In genomic region chr6:122116912-122117663, GRCh38 we compare ENCODE assay signal across 17 cellular contexts.
"Had no signal": no experiment of that assay in that cellular context is flagged by ENCODE, and none has a peak within 500 bp of the region (broad histone marks: within the 10 kb centered on the region; RNA-seq: fewer than 3 reads in every experiment).

No MANE protein-coding gene starts in this region.

- ATAC-seq: activated CD4-positive, CD25-positive, alpha-beta regulatory T cell treated with anti-CD3 and anti-CD28 coated beads, Interleukin-2, amount 50 U/mL, for 24 hours; activated T-helper 17 cell treated with anti-CD3 and anti-CD28 coated beads, Interleukin-2, amount 50 U/mL, for 72 hours; mucosa of descending colon; naive thymus-derived CD8-positive, alpha-beta T cell had no signal

- DNase-seq: activated CD4-positive, alpha-beta T cell treated with anti-CD3 and anti-CD28 coated beads, Interleukin-2, amount 50 U/mL, for 4 hours; activated naive CD4-positive, alpha-beta T cell treated with Interleukin-2 at 50 U/mL for 16 hours; endodermal cell; erythroblast; hypothalamus; mucosa of descending colon; naive thymus-derived CD8-positive, alpha-beta T cell; posterior cingulate gyrus; retina; small intestine; stimulated activated CD4-positive, alpha-beta T cell treated with anti-CD3 and anti-CD28 coated beads, Interleukin-4, amount 100 ng/mL, for 24 hours; stimulated activated naive CD4-positive, alpha-beta T cell had no signal

- H3K27me3 ChIP-seq: ascending aorta, neutrophil had no signal

- H3K4me1 ChIP-seq: ascending aorta had no signal

- H3K4me3 ChIP-seq: ascending aorta, mucosa of descending colon, SK-N-MC had no signal

- H3K27ac ChIP-seq: ascending aorta, neutrophil, SK-N-MC had no signal

- H3K9me3 ChIP-seq: ascending aorta, mucosa of descending colon, neutrophil had no signal

- H3K36me3 ChIP-seq: ascending aorta, neutrophil had no signal
